ENCODE assay signal across 21 cellular contexts in the genomic region with DNA sequence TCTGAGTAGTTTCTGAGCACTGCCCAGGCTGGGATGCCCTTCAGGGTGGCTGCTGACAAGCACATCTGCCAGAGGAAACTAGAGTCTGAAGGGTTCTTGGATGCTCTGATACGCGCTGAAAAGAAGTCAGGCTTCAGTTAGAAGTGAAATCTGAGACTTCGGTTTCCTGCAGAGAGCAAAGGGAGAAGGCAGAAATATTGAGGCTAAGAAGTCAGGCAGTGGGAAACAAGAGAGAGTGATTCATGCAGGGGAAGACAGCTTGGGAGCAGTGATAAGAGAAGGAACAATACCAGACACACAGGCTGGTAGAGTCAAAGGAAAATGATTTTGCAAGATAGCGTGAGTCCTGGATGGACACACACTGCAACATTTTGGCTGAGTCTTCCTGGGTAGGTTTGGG. TPM values are rescaled to one million over a fixed set of nuclear protein-coding genes. Genes with fewer than 3 reads are reported as not detected.
DNase-seq lines count a peak whose midpoint lies in the region; ATAC-seq, FAIRE-seq and TF ChIP-seq lines count a peak whose summit lies in the region.
"Had no signal": no experiment of that assay in that cellular context is flagged by ENCODE, and none has a peak within 500 bp of the region (broad histone marks: within the 10 kb centered on the region; RNA-seq: fewer than 3 reads in every experiment).

No MANE protein-coding gene starts in this region.

- H3K27me3 Mint-ChIP-seq in neural progenitor cell (ENCODE audit: insufficient read depth, low read depth): peaks cover 8% of the 10 kb centered on the region
- peaks cover 62% of the 10 kb centered on the region for H3K27me3 Mint-ChIP-seq in stimulated activated memory B cell treated with anti-CD40 and anti-IgM and Interleukin-4, amounts not matched to agents 10 μg/mL and 1 μg/mL and 100 μg/mL, for 72 hours
- H3K27me3 Mint-ChIP-seq: activated naive CD4-positive, alpha-beta T cell treated with anti-CD3 and anti-CD28 coated beads, Interleukin-2, amount 50 U/mL, for 24 hours; activated T-cell treated with anti-CD3 and anti-CD28 coated beads, Interleukin-2, amount 50 U/mL, for 24 hours had no signal

- ATAC-seq in stimulated activated memory B cell treated with anti-CD40 and anti-IgM and Interleukin-4, amounts not matched to agents 10 μg/mL and 1 μg/mL and 100 μg/mL, for 72 hours: no peak
- ATAC-seq in GM21786 (IDR thresholded peaks at IDR 0.05; ENCODE audit: unreplicated experiment): no peak
- ATAC-seq: esophagus mucosa, upper lobe of right lung had no signal

- H2AFZ ChIP-seq in neural progenitor cell (replicated peaks): no peak overlapping the region

- no peak overlapping the region for H3K27ac Mint-ChIP-seq in neural progenitor cell
- H3K27ac Mint-ChIP-seq in stimulated activated memory B cell treated with anti-CD40 and anti-IgM and Interleukin-4, amounts not matched to agents 10 μg/mL and 1 μg/mL and 100 μg/mL, for 72 hours: no peak overlapping the region
- H3K27ac Mint-ChIP-seq: activated CD4-positive, alpha-beta memory T cell treated with anti-CD3 and anti-CD28 coated beads, Interleukin-2, amount 10 ng/mL, durations not matched to agents 7 days and 5 days; activated naive CD4-positive, alpha-beta T cell treated with anti-CD3 and anti-CD28 coated beads, Interleukin-2, amount 50 U/mL, for 24 hours; activated T-cell treated with anti-CD3 and anti-CD28 coated beads, Interleukin-2, amount 50 U/mL, for 24 hours had no signal

- H3K4me3 Mint-ChIP-seq in neural progenitor cell: no peak overlapping the region
- no peak overlapping the region for H3K4me3 Mint-ChIP-seq in stimulated activated memory B cell treated with anti-CD40 and anti-IgM and Interleukin-4, amounts not matched to agents 10 μg/mL and 1 μg/mL and 100 μg/mL, for 72 hours
- H3K4me3 Mint-ChIP-seq: activated CD4-positive, alpha-beta memory T cell treated with anti-CD3 and anti-CD28 coated beads, Interleukin-2, amount 10 ng/mL, durations not matched to agents 7 days and 5 days; activated naive CD4-positive, alpha-beta T cell treated with anti-CD3 and anti-CD28 coated beads, Interleukin-2, amount 50 U/mL, for 24 hours; activated T-cell treated with anti-CD3 and anti-CD28 coated beads, Interleukin-2, amount 50 U/mL, for 24 hours had no signal

- no peak overlapping the region for H3K9ac ChIP-seq in neural progenitor cell

- peaks cover 11% of the 10 kb centered on the region for H3K4me1 ChIP-seq in neural progenitor cell
- H3K4me1 ChIP-seq: upper lobe of right lung had no signal

- H3K36me3 ChIP-seq in bronchial epithelial cell (ENCODE audit: control insufficient read depth, insufficient read depth, low read length) (no peaks in the 10 kb centered on the region), neural progenitor cell (no peaks in the 10 kb centered on the region)
- H3K36me3 ChIP-seq: upper lobe of right lung, WERI-Rb-1 had no signal

- no peaks in the 10 kb centered on the region for H3K36me3 Mint-ChIP-seq in neural progenitor cell
- H3K36me3 Mint-ChIP-seq in stimulated activated memory B cell treated with anti-CD40 and anti-IgM and Interleukin-4, amounts not matched to agents 10 μg/mL and 1 μg/mL and 100 μg/mL, for 72 hours: no peaks in the 10 kb centered on the region
- H3K36me3 Mint-ChIP-seq: activated naive CD4-positive, alpha-beta T cell treated with anti-CD3 and anti-CD28 coated beads, Interleukin-2, amount 50 U/mL, for 24 hours had no signal

- no peaks in the 10 kb centered on the region for H3K27me3 ChIP-seq in bronchial epithelial cell (ENCODE audit: control insufficient read depth, insufficient read depth, low read length)
- no peaks in the 10 kb centered on the region for H3K27me3 ChIP-seq in neural progenitor cell
- H3K27me3 ChIP-seq: upper lobe of right lung had no signal

- H4K20me1 ChIP-seq in neural progenitor cell (ENCODE audit: low read depth): no peaks in the 10 kb centered on the region

- H3K4me3 ChIP-seq in bronchial epithelial cell (ENCODE audit: low read depth, low read length) (no peak overlapping the region), neural progenitor cell (no peak overlapping the region)
- H3K4me3 ChIP-seq: lung, upper lobe of right lung had no signal

- H3K9me3 ChIP-seq in neural progenitor cell (ENCODE audit: low read depth): no peaks in the 10 kb centered on the region
- H3K9me3 ChIP-seq: upper lobe of right lung had no signal

- H3K79me2 ChIP-seq in neural progenitor cell (ENCODE audit: low read depth): no peaks in the 10 kb centered on the region

- H3F3A ChIP-seq in neural progenitor cell (ENCODE audit: low read depth): peaks cover 4% of the 10 kb centered on the region

- FAIRE-seq in bronchial epithelial cell (lab: Jason Lieb, UNC): peak; percentile 66
- FAIRE-seq: GM19239 had no signal

- no peak overlapping the region for H3K27ac ChIP-seq in neural progenitor cell
- H3K27ac ChIP-seq: upper lobe of right lung, WERI-Rb-1 had no signal

- peaks cover 7% of the 10 kb centered on the region for H3K9me3 Mint-ChIP-seq in neural progenitor cell
- H3K9me3 Mint-ChIP-seq in stimulated activated memory B cell treated with anti-CD40 and anti-IgM and Interleukin-4, amounts not matched to agents 10 μg/mL and 1 μg/mL and 100 μg/mL, for 72 hours: peaks cover 12% of the 10 kb centered on the region
- H3K9me3 Mint-ChIP-seq: activated CD4-positive, alpha-beta memory T cell treated with anti-CD3 and anti-CD28 coated beads, Interleukin-2, amount 10 ng/mL, durations not matched to agents 7 days and 5 days; activated naive CD4-positive, alpha-beta T cell treated with anti-CD3 and anti-CD28 coated beads, Interleukin-2, amount 50 U/mL, for 24 hours had no signal

- peak overlapping the region; percentile 42 for H3K4me2 ChIP-seq in neural progenitor cell

- TF ChIP-seq CTCF in bronchial epithelial cell (IDR thresholded peaks at IDR 0.05; ENCODE audit: insufficient read depth, low read length, severe bottlenecking) (no peak), neural progenitor cell (IDR thresholded peaks at IDR 0.05) (no peak)

- H3K4me1 Mint-ChIP-seq in neural progenitor cell: peaks cover 26% of the 10 kb centered on the region
- H3K4me1 Mint-ChIP-seq in stimulated activated memory B cell treated with anti-CD40 and anti-IgM and Interleukin-4, amounts not matched to agents 10 μg/mL and 1 μg/mL and 100 μg/mL, for 72 hours: no peaks in the 10 kb centered on the region
- H3K4me1 Mint-ChIP-seq: activated CD4-positive, alpha-beta memory T cell treated with anti-CD3 and anti-CD28 coated beads, Interleukin-2, amount 10 ng/mL, durations not matched to agents 7 days and 5 days; activated naive CD4-positive, alpha-beta T cell treated with anti-CD3 and anti-CD28 coated beads, Interleukin-2, amount 50 U/mL, for 24 hours had no signal

- DNase-seq in HT1080 (ENCODE audit: low read depth) (peak; percentile 72), NCI-H69 (lab: John Stamatoyannopoulos, UW) (peak; percentile 65), bronchial epithelial cell (ENCODE audit: low read depth) (no peak), neural progenitor cell (ENCODE audit: low spot score) (peak; percentile 40), NAMALWA (ENCODE audit: low spot score) (no peak)
- DNase-seq: activated CD4-positive, alpha-beta memory T cell treated with anti-CD3 and anti-CD28 coated beads, Interleukin-2, amount 10 ng/mL, durations not matched to agents 7 days and 5 days; activated T-cell treated with anti-CD3 and anti-CD28 coated beads, Interleukin-2, amount 50 U/mL, for 24 hours; EL; HCEC 1CT; NCI-H1436; stimulated activated CD4-positive, alpha-beta T cell treated with anti-CD3 and anti-CD28 coated beads, Interleukin-2, amount 100 ng/mL, for 24 hours; upper lobe of right lung; WERI-Rb-1 had no signal

RNA-seq across cellular contexts. Expression of gene BOD1L2, which starts 51.0 kb away (rescaled TPM):
- total RNA-seq in HT1080 (2014; rRNA removed; shearing (Covaris generic)): not detected in 2 replicates
- not detected in 2 replicates for polyA plus RNA-seq in HT1080 (2015; cell fraction: cytosol; rRNA removed)
- not detected in 2 replicates for polyA plus RNA-seq in HT1080 (2015; cell fraction: nucleus; rRNA removed)
- total RNA-seq in bronchial epithelial cell: not detected in 2 replicates
- total RNA-seq in neural progenitor cell (ENCODE audit: low replicate concordance): not detected in 2 replicates
- total RNA-seq: activated CD4-positive, alpha-beta memory T cell treated with anti-CD3 and anti-CD28 coated beads, Interleukin-2, amount 10 ng/mL, durations not matched to agents 7 days and 5 days; dermis microvascular lymphatic vessel endothelial cell; esophagus mucosa; lung; osteocyte; upper lobe of right lung had no signal
- polyA plus RNA-seq: lung had no signal

Comparison
In these comparisons a context has a peak if more than half of its experiments do, and no peak if none do; other contexts are left out.
1. DNase-seq: peak in HT1080 (single experiment), NCI-H69 (single experiment) and neural progenitor cell (single experiment); none in bronchial epithelial cell (single experiment) and NAMALWA (single experiment).